14 cellular contexts compared by ENCODE assay signal in genomic region chr18:12890500-12890899, GRCh38. TPM values are rescaled to one million over a fixed set of nuclear protein-coding genes. Genes with fewer than 3 reads are reported as not detected.
DNase-seq lines count a peak whose midpoint lies in the region; ATAC-seq and TF ChIP-seq lines count a peak whose summit lies in the region.
"Had no signal": no experiment of that assay in that cellular context is flagged by ENCODE, and none has a peak within 500 bp of the region (broad histone marks: within the 10 kb centered on the region; RNA-seq: fewer than 3 reads in every experiment).

No MANE protein-coding gene starts in this region.

- no peaks in the 10 kb centered on the region for H3K27me3 ChIP-seq in vagina

- peaks cover 2 to 7% of the 10 kb centered on the region in 2 donors for H3K36me3 Mint-ChIP-seq in CD14-positive monocyte

- no peak overlapping the region for H3K27ac Mint-ChIP-seq in CD14-positive monocyte
- H3K27ac Mint-ChIP-seq: stimulated activated naive B cell treated with anti-CD40 and anti-IgM and Interleukin-4, amounts not matched to agents 10 μg/mL and 1 μg/mL and 100 μg/mL, for 72 hours had no signal

- CTCF ChIA-PET in RWPE1 (lab: Yijun Ruan, JAX): interaction anchor here (0.7 to 1.2 kb wide), 3 partner anchors 44 to 147 kb away, joined by 3 to 4 read pairs (median 3); no protein-coding TSS in a partner anchor

- no peaks in the 10 kb centered on the region for H3K4me1 ChIP-seq in vagina

- POLR2A ChIA-PET in RWPE1 (lab: Yijun Ruan, JAX; ENCODE audit: low non-redundant PET): interaction anchor here (0.6 kb wide), 1 partner anchor 427 kb away, joined by 7 read pairs; no protein-coding TSS in a partner anchor

- H3K9me3 Mint-ChIP-seq in CD14-positive monocyte: peaks cover 0 to 6% (median 3%) of the 10 kb centered on the region in 7 donors

- no peaks in the 10 kb centered on the region for H3K9me3 ChIP-seq in vagina

- ATAC-seq in HG02588 (IDR thresholded peaks at IDR 0.05; ENCODE audit: unreplicated experiment) (no peak), HG02678 (IDR thresholded peaks at IDR 0.05; ENCODE audit: unreplicated experiment) (no peak), HG03520 (IDR thresholded peaks at IDR 0.05; ENCODE audit: unreplicated experiment) (no peak)

- H3K4me1 Mint-ChIP-seq in CD14-positive monocyte: peaks cover 23% of the 10 kb centered on the region

- peaks cover 0 to 8% (median 2%) of the 10 kb centered on the region in 3 donors for H3K27me3 Mint-ChIP-seq in CD14-positive monocyte (ENCODE audit: low read depth in 3 of 3)

- H3K4me3 ChIP-seq in HFF-Myc (replicated peaks; ENCODE audit: low read depth, low read length) (no peak overlapping the region), fibroblast of villous mesenchyme (ENCODE audit: low read depth, low read length) (no peak overlapping the region), vagina (no peak overlapping the region)
- H3K4me3 ChIP-seq: skin epidermis had no signal

- no peak overlapping the region for H3K4me3 Mint-ChIP-seq in CD14-positive monocyte
- H3K4me3 Mint-ChIP-seq: stimulated activated naive B cell treated with anti-CD40 and anti-IgM and Interleukin-4, amounts not matched to agents 10 μg/mL and 1 μg/mL and 100 μg/mL, for 72 hours had no signal

- TF ChIP-seq POLR2A in vagina (IDR thresholded peaks at IDR 0.05): no peak

- intact Hi-C loops in CD14-positive monocyte (cut with micrococcal nuclease): loop anchor here (5.0 kb wide), 2 partner anchors 47 to 143 kb away; no protein-coding TSS in a partner anchor
- intact Hi-C loops in vagina (cut with DNase I): no loop called here

- peak overlapping the region; percentile 71 for H3K27ac ChIP-seq in RWPE1
- H3K27ac ChIP-seq in vagina: no peak overlapping the region

- H3K36me3 ChIP-seq in vagina: no peaks in the 10 kb centered on the region

- DNase-seq in CD14-positive monocyte (ENCODE audit: low spot score) (no peak), HFF-Myc (ENCODE audit: extremely low read depth, low read depth) (no peak), RWPE1 (ENCODE audit: low spot score) (no peak), fibroblast of villous mesenchyme (ENCODE audit: low read depth) (no peak), vagina (ENCODE audit: extremely low spot score in 2 of 2) (no peak)
- DNase-seq: activated naive CD4-positive, alpha-beta T cell treated with anti-CD3 and anti-CD28 coated beads, Interleukin-2, amount 50 U/mL, for 16 hours; EL; NCI-H1930; stimulated activated naive B cell treated with anti-CD40 and anti-IgM and Interleukin-4, amounts not matched to agents 10 μg/mL and 1 μg/mL and 100 μg/mL, for 72 hours; T-helper 9 cell had no signal

- TF ChIP-seq CTCF in CD14-positive monocyte (IDR thresholded peaks at IDR 0.05) (peak; percentile 18), HFF-Myc (IDR thresholded peaks at IDR 0.05; ENCODE audit: low read depth, low read length, missing control alignments) (peak; percentile 27), RWPE1 (conservative IDR thresholded peaks at IDR 0.05; ENCODE audit: low read depth) (no peak), fibroblast of villous mesenchyme (IDR thresholded peaks at IDR 0.05; ENCODE audit: insufficient read depth, low read depth, low read length) (peak; percentile 15), vagina (IDR thresholded peaks at IDR 0.05) (no peak)

RNA-seq across cellular contexts. Expression of gene PTPN2, which starts 6.5 kb away (rescaled TPM):
- 100 to 1,000 TPM in 1 of 2 donors, 10 to 100 TPM in 1; 78.4 to 108 TPM for polyA plus RNA-seq in CD14-positive monocyte
- total RNA-seq in fibroblast of villous mesenchyme (19.3 and 31.1 TPM in 2 replicates), vagina (32.9 TPM)

RNA-seq across cellular contexts. Expression of gene SEH1L, which starts 57.3 kb away (rescaled TPM):
- 10 to 100 TPM; 25.9 to 26.9 TPM for polyA plus RNA-seq in CD14-positive monocyte
- total RNA-seq in fibroblast of villous mesenchyme (50.3 and 56.6 TPM in 2 replicates), vagina (28.0 TPM)

Comparison
In these comparisons a context has a peak if more than half of its experiments do, and no peak if none do; other contexts are left out.
1. CTCF ChIP-seq: peak in CD14-positive monocyte (single experiment), HFF-Myc (single experiment) and fibroblast of villous mesenchyme (single experiment); none in RWPE1 (single experiment) and vagina (0 of 3).